Comparison of ENCODE assay signal across 15 cellular contexts in the genomic region with DNA sequence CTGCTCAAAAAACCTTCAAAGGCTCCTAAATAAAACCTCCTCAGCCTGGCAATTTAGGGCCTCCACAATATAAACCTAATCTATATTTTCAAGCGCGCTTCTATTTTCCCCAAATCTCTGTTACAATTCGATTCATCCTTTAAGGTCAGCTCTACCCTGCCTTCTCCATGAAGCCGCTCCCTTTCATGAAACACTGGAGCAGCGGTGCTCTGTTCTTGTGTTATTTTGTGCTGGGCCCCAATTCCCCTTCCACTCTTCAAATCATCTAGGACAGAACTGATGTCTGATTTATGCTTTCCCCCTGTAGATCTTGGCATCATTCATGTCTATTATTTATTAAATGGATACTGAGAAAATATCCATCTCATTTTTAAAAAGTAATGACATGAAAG. TPM values are rescaled to one million over a fixed set of nuclear protein-coding genes. Genes with fewer than 3 reads are reported as not detected.
DNase-seq lines count a peak whose midpoint lies in the region; ATAC-seq, FAIRE-seq and TF ChIP-seq lines count a peak whose summit lies in the region.
"Had no signal": no experiment of that assay in that cellular context is flagged by ENCODE, and none has a peak within 500 bp of the region (broad histone marks: within the 10 kb centered on the region; RNA-seq: fewer than 3 reads in every experiment).

No MANE protein-coding gene starts in this region.

- peak overlapping the region; percentile 70 for H3K27ac Mint-ChIP-seq in endothelial cell (ENCODE audit: unreplicated experiment)
- H3K27ac Mint-ChIP-seq: activated CD4-positive, alpha-beta T cell treated with anti-CD3 and anti-CD28 coated beads, Interleukin-2, amount 10 ng/mL, durations not matched to agents 7 days and 5 days; activated T-helper 2 cell treated with anti-CD3 and anti-CD28 coated beads, Interferon-gamma antibody, Interleukin-2, Interleukin-4, amounts not matched to agents 10 μg/mL and 5 μg/mL and 100 μg/mL, durations not matched to agents 14 hours and 24 hours and 36 hours; natural killer cell had no signal

- FAIRE-seq in kidney (lab: Jason Lieb, UNC): no peak
- FAIRE-seq: GM18507 had no signal

- H3K4me3 ChIP-seq in Panc1 (ENCODE audit: low read depth in 2 of 2, low read length in 2 of 2) (peak overlapping the region; percentile 75 to 99), suprapubic skin (no peak overlapping the region), kidney (ENCODE audit: low read length in 2 of 2) (peak overlapping the region in 1 of 2 donors; percentile 23)
- H3K4me3 ChIP-seq: HAP-1 had no signal

- H3K4me1 ChIP-seq in Panc1 (ENCODE audit: control insufficient read depth, insufficient read depth, low read length) (peaks cover 65% of the 10 kb centered on the region), suprapubic skin (peaks cover 93% of the 10 kb centered on the region), kidney (ENCODE audit: control insufficient read depth in 1 of 2, insufficient read depth in 1 of 2, low read depth in 1 of 2, low read length in 2 of 2) (peaks cover 19 to 43% of the 10 kb centered on the region in 2 donors)

- peak overlapping the region; percentile 99 for H3K27ac ChIP-seq in Panc1 (ENCODE audit: low read length)
- peak overlapping the region; percentile 32 for H3K27ac ChIP-seq in suprapubic skin
- H3K27ac ChIP-seq in kidney (ENCODE audit: low read depth in 2 of 2, low read length in 2 of 2): no peak overlapping the region

- no peaks in the 10 kb centered on the region for H3K27me3 Mint-ChIP-seq in endothelial cell (ENCODE audit: unreplicated experiment)

- H3K4me1 Mint-ChIP-seq in endothelial cell (ENCODE audit: unreplicated experiment): peaks cover 55% of the 10 kb centered on the region
- H3K4me1 Mint-ChIP-seq: activated CD4-positive, alpha-beta T cell treated with anti-CD3 and anti-CD28 coated beads, Interleukin-2, amount 10 ng/mL, durations not matched to agents 7 days and 5 days had no signal

- TF ChIP-seq CTCF in Panc1 (IDR thresholded peaks at IDR 0.05) (no peak), endothelial cell (IDR thresholded peaks at IDR 0.05; ENCODE audit: unreplicated experiment) (no peak), suprapubic skin (IDR thresholded peaks at IDR 0.05) (no peak), kidney (IDR thresholded peaks at IDR 0.05; ENCODE audit: borderline replicate concordance, extremely low read depth, insufficient read depth) (no peak)

- no peaks in the 10 kb centered on the region for H3K9me3 Mint-ChIP-seq in endothelial cell (ENCODE audit: unreplicated experiment)
- H3K9me3 Mint-ChIP-seq: activated CD4-positive, alpha-beta T cell treated with anti-CD3 and anti-CD28 coated beads, Interleukin-2, amount 10 ng/mL, durations not matched to agents 7 days and 5 days; activated T-helper 2 cell treated with anti-CD3 and anti-CD28 coated beads, Interferon-gamma antibody, Interleukin-2, Interleukin-4, amounts not matched to agents 10 μg/mL and 5 μg/mL and 100 μg/mL, durations not matched to agents 14 hours and 24 hours and 36 hours; natural killer cell had no signal

- ATAC-seq in Panc1: no peak
- ATAC-seq: natural killer cell had no signal

- H3K36me3 Mint-ChIP-seq in endothelial cell (ENCODE audit: low read depth, unreplicated experiment): no peaks in the 10 kb centered on the region
- H3K36me3 Mint-ChIP-seq: natural killer cell had no signal

- H3K4me3 Mint-ChIP-seq in endothelial cell (ENCODE audit: unreplicated experiment): no peak overlapping the region
- H3K4me3 Mint-ChIP-seq: activated CD4-positive, alpha-beta T cell treated with anti-CD3 and anti-CD28 coated beads, Interleukin-2, amount 10 ng/mL, durations not matched to agents 7 days and 5 days; natural killer cell had no signal

- no peak overlapping the region for H3K9ac ChIP-seq in kidney (ENCODE audit: low read length in 2 of 2)

- intact Hi-C loops in Panc1 (cut with micrococcal nuclease; ENCODE audit: unreplicated experiment): no loop called here
- intact Hi-C loops in kidney (cut with DNase I): no loop called here

- TF ChIP-seq POLR2A in suprapubic skin (IDR thresholded peaks at IDR 0.05): no peak

- H3K36me3 ChIP-seq in Panc1 (ENCODE audit: control insufficient read depth, insufficient read depth, low read length) (peaks cover 49% of the 10 kb centered on the region), suprapubic skin (peaks cover 6% of the 10 kb centered on the region), kidney (ENCODE audit: control insufficient read depth in 1 of 2, insufficient read depth in 2 of 2, low read length in 2 of 2) (peaks cover 14 to 25% of the 10 kb centered on the region in 2 donors)
- H3K36me3 ChIP-seq: HAP-1 had no signal

- WGBS in suprapubic skin: 88% methylated on average over 5 of the region's 5 CpGs

- in situ Hi-C loops in Panc1 (cut with HindIII; ENCODE audit: low pct_unique_long_range_greater_than_20kb, low sequenced_read_pairs): no loop called here
- in situ Hi-C loops in KBM-7 (cut with MboI; ENCODE audit: low pct_unique_long_range_greater_than_20kb, low sequenced_read_pairs): loop anchor here (25.0 kb wide), 1 partner anchor 293 kb away; a partner anchor contains a TSS

- H3K9me3 ChIP-seq in Panc1 (ENCODE audit: control insufficient read depth, insufficient read depth, low read depth, low read length) (no peaks in the 10 kb centered on the region), suprapubic skin (no peaks in the 10 kb centered on the region), kidney (ENCODE audit: control insufficient read depth in 1 of 2, low read length in 2 of 2) (no peaks in the 10 kb centered on the region)
- H3K9me3 ChIP-seq: HAP-1 had no signal

- BruUV-seq in Panc1 (replicated peaks; lab: Mats Ljungman, UMichigan): no TSS peak

- no peak for TF ChIP-seq EP300 in suprapubic skin (IDR thresholded peaks at IDR 0.05)

- CTCF ChIA-PET in Panc1 (lab: Charles Lee): interaction anchor here (1.5 kb wide), 1 partner anchor 295 kb away, joined by 4 read pairs; no protein-coding TSS in a partner anchor

- H3K27me3 ChIP-seq in Panc1 (ENCODE audit: control insufficient read depth, insufficient read depth, low read length) (no peaks in the 10 kb centered on the region), suprapubic skin (no peaks in the 10 kb centered on the region)

- POLR2A ChIA-PET in Panc1 (lab: Charles Lee): interaction anchor here (0.6 to 1.0 kb wide), 7 partner anchors 36 to 879 kb away, joined by 3 to 11 read pairs (median 3); no protein-coding TSS in a partner anchor

- no peak for DNase-seq in Panc1 (ENCODE audit: low read depth, low spot score)
- no peak for DNase-seq in endothelial cell (ENCODE audit: low spot score)
- DNase-seq in myocyte (ENCODE audit: low read depth): peak; percentile 16
- DNase-seq in suprapubic skin (ENCODE audit: low spot score in 2 of 2): no peak
- no peak for DNase-seq in NCI-H1436 treated with DMSO at 0.1 percent for 48 hours (lab: John Stamatoyannopoulos, UW)
- DNase-seq in activated naive CD4-positive, alpha-beta T cell treated with anti-CD3 and anti-CD28 coated beads, Interleukin-2, amount 50 U/mL, for 16 hours: no peak
- DNase-seq in KBM-7: no peak
- DNase-seq in kidney: no peak
- DNase-seq: activated CD4-positive, alpha-beta T cell treated with anti-CD3 and anti-CD28 coated beads, Interleukin-2, amount 10 ng/mL, durations not matched to agents 7 days and 5 days; natural killer cell; NCI-H226; T-helper 2 cell had no signal

RNA-seq across cellular contexts. Expression of a gene that starts 6.9 kb away (rescaled TPM):
- total RNA-seq in Panc1 (2021; ENCODE audit: unreplicated experiment) (299 TPM), endothelial cell (ENCODE audit: unreplicated experiment) (16.5 TPM), myocyte (138 and 194 TPM in 2 replicates), suprapubic skin (100 to 1,000 TPM; 128 to 312 (median 262) TPM), kidney (71.3 TPM)
- polyA plus RNA-seq in Panc1 (2012; ENCODE audit: insufficient read length): 276 TPM
- polyA plus RNA-seq in myocyte (2012): 84.3 TPM
- polyA plus RNA-seq in kidney (ENCODE audit: insufficient read depth, low read depth, low replicate concordance): 25.0 TPM

RNA-seq across cellular contexts. Expression of a gene that starts 57.7 kb away (rescaled TPM):
- total RNA-seq in Panc1 (2021; ENCODE audit: unreplicated experiment): 448 TPM
- 436 TPM for polyA plus RNA-seq in Panc1 (2012; ENCODE audit: insufficient read length)
- total RNA-seq in endothelial cell (ENCODE audit: unreplicated experiment): 223 TPM
- 291 and 310 TPM in 2 replicates for total RNA-seq in myocyte
- 487 TPM for polyA plus RNA-seq in myocyte (2012)
- total RNA-seq in suprapubic skin: 10 to 100 TPM; 74.0 to 94.1 (median 85.2) TPM
- total RNA-seq in kidney: 239 TPM
- 481 TPM for polyA plus RNA-seq in kidney (ENCODE audit: insufficient read depth, low read depth, low replicate concordance)

Comparison
In these comparisons a context has a peak if more than half of its experiments do, and no peak if none do; other contexts are left out.
1. H3K27ac ChIP-seq: peak in Panc1 (single experiment) and suprapubic skin (single experiment); none in kidney (0 of 2).